ENCODE assay signal across 9 cellular contexts in the genomic region with DNA sequence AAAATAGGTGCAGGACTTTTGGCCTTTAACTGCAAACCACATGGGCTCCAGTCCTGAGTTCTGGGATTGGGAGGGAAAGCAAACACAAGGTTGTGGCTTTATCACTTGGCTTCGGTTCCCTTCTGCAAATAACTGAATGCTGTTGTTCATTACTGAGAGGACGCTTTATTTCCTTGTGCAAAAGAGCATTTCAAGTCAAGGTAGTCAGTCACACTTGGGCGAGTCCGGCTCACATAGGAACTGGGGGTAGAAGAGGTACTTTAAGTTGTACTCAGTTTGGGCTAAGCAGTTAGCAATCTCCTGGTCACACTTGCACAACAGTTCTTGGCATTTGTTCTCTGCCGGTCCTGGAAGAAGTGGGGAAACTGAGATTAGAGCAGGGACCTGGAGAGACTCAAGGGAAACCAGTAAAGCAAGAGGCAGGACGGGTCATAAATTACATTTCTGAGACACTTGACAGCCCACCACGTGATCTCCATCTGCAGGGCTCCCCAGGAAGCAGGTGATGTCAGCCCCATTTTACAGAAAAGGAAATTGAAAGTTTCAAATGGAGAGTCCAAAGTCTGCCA.
A peak's percentile ranks its signal among the peaks of the same experiment; 100 is the strongest.
DNase-seq lines count a peak whose midpoint lies in the region; ATAC-seq and TF ChIP-seq lines count a peak whose summit lies in the region.
"Had no signal": no experiment of that assay in that cellular context is flagged by ENCODE, and none has a peak within 500 bp of the region (broad histone marks: within the 10 kb centered on the region; RNA-seq: fewer than 3 reads in every experiment).

No MANE protein-coding gene starts in this region.

- H4K20me1 ChIP-seq in BLaER1 = no peaks in the 10 kb centered on the region

- peaks cover 27% of the 10 kb centered on the region for H3K36me3 ChIP-seq in BLaER1

- H3K4me2 ChIP-seq in BLaER1 = peak overlapping the region; percentile 44

- H3K27ac ChIP-seq in BLaER1 = no peak overlapping the region
- H3K27ac ChIP-seq in coronary artery = no peak overlapping the region

- no peak overlapping the region for H3K27ac Mint-ChIP-seq in central memory CD8-positive, alpha-beta T cell (ENCODE audit: low read depth)

- no peaks in the 10 kb centered on the region; the same call in 1 of the 2 replicates for H3K9me3 ChIP-seq in BLaER1

- TF ChIP-seq CTCF in coronary artery (IDR thresholded peaks at IDR 0.05) = no peak

- H3K36me3 Mint-ChIP-seq in central memory CD8-positive, alpha-beta T cell (ENCODE audit: insufficient read depth) = peaks cover 9% of the 10 kb centered on the region

- no peaks in the 10 kb centered on the region for H3K27me3 ChIP-seq in BLaER1

- ATAC-seq in GM19324 (IDR thresholded peaks at IDR 0.05; ENCODE audit: low FRiP score, unreplicated experiment) = peak; percentile 76
- ATAC-seq in HG03439 (IDR thresholded peaks at IDR 0.05; ENCODE audit: unreplicated experiment) = peak; percentile 59
- peak; percentile 36 for ATAC-seq in central memory CD8-positive, alpha-beta T cell (replicated peaks; ENCODE audit: extremely low read depth, poor library complexity, severe bottlenecking)

- peaks cover 20% of the 10 kb centered on the region for H3K4me1 ChIP-seq in BLaER1

- no peaks in the 10 kb centered on the region for H3K9me3 Mint-ChIP-seq in central memory CD8-positive, alpha-beta T cell

- DNase-seq in central memory CD8-positive, alpha-beta T cell (ENCODE audit: low spot score in 2 of 2) = no peak
- no peak for DNase-seq in NCI-H146 (lab: John Stamatoyannopoulos, UW)
- no peak for DNase-seq in coronary artery (ENCODE audit: low spot score)
- DNase-seq in stimulated activated CD4-positive, alpha-beta T cell treated with anti-CD3 and anti-CD28 coated beads, Interleukin-4, amount 100 ng/mL, for 4 hours = no peak
- DNase-seq in HK-2 (ENCODE audit: unreplicated experiment) = no peak

- no peak overlapping the region for H3K4me3 ChIP-seq in BLaER1
- H3K4me3 ChIP-seq in coronary artery = no peak overlapping the region

- H3K4me1 Mint-ChIP-seq in central memory CD8-positive, alpha-beta T cell = peaks cover 7% of the 10 kb centered on the region

- H3K27me3 Mint-ChIP-seq in central memory CD8-positive, alpha-beta T cell = no peaks in the 10 kb centered on the region

- no peak overlapping the region for H3K4me3 Mint-ChIP-seq in central memory CD8-positive, alpha-beta T cell
- H3K4me3 Mint-ChIP-seq: CD4-positive, alpha-beta memory T cell had no signal

- H3K9ac ChIP-seq in BLaER1 = no peak overlapping the region
